ENCODE assay signal across 1 cellular context in the genomic region with DNA sequence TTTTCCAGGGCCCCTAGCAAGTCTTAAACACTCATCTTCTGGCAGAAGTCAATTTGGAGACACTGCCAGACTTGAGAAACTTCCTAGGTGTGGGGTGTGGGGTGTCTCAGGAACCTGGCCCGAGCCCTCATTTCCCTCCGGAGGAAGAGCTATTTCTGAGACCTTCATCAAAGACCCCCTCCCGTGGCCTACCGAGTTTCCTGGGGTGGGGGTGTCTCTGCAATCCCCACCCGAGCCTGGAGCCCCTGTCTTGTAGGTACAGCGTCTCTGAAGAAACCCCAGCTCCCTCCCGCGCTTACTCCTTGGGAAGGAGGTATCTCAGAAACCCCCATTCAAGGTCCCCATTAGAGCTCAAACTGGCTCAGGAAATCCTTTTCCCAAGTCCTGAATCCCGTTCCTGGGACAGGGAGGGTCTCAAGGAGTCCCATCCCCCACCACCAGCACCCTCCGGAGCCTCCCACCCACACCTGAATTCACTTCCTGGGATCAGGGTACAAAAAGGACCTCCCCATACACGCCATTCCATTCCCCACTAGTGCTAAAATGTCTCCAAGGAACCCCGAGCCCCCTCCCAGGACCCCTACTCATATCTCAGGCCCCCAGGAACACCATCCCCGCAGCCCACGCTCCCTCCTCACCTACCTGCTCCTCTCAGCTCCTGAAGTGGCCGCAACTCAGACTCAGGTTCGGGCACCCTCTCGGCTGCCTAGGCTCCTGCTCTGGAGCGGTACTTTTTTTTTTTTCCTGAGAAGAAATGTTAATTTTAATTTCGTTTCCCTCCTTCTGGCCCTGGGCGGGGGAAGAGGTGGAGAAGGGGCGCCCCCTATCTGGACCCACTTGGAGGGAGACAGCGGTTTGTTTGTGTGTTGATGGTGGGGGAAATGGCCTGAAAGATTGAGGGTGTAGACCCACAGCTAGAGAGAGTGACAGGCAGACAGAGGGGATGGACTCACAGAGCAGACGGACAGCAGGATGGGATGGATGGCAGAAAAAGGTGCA.
TF ChIP-seq lines count a peak whose summit lies in the region.

No MANE protein-coding gene starts in this region.

TF ChIP-seq in HepG2, 621 proteins besides CTCF, POLR2A, EP300 and RAD21:
- TF ChIP-seq MAF1 (CRISPR knock-in tag; IDR thresholded peaks at IDR 0.05; ENCODE audit: borderline replicate concordance), result no peak
- TF ChIP-seq, protein P1, sequence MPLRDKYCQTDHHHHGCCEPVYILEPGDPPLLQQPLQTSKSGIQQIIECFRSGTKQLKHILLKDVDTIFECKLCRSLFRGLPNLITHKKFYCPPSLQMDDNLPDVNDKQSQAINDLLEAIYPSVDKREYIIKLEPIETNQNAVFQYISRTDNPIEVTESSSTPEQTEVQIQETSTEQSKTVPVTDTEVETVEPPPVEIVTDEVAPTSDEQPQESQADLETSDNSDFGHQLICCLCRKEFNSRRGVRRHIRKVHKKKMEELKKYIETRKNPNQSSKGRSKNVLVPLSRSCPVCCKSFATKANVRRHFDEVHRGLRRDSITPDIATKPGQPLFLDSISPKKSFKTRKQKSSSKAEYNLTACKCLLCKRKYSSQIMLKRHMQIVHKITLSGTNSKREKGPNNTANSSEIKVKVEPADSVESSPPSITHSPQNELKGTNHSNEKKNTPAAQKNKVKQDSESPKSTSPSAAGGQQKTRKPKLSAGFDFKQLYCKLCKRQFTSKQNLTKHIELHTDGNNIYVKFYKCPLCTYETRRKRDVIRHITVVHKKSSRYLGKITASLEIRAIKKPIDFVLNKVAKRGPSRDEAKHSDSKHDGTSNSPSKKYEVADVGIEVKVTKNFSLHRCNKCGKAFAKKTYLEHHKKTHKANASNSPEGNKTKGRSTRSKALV (CRISPR knock-in tag; IDR thresholded peaks at IDR 0.05), result no peak
- TF ChIP-seq, protein P2, sequence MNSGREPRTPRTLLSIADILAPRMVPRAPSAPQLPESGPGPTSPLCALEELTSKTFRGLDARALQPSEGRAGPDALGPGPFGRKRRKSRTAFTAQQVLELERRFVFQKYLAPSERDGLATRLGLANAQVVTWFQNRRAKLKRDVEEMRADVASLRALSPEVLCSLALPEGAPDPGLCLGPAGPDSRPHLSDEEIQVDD (CRISPR knock-in tag; IDR thresholded peaks at IDR 0.05; ENCODE audit: borderline replicate concordance), result no peak
- TF ChIP-seq, protein P3, sequence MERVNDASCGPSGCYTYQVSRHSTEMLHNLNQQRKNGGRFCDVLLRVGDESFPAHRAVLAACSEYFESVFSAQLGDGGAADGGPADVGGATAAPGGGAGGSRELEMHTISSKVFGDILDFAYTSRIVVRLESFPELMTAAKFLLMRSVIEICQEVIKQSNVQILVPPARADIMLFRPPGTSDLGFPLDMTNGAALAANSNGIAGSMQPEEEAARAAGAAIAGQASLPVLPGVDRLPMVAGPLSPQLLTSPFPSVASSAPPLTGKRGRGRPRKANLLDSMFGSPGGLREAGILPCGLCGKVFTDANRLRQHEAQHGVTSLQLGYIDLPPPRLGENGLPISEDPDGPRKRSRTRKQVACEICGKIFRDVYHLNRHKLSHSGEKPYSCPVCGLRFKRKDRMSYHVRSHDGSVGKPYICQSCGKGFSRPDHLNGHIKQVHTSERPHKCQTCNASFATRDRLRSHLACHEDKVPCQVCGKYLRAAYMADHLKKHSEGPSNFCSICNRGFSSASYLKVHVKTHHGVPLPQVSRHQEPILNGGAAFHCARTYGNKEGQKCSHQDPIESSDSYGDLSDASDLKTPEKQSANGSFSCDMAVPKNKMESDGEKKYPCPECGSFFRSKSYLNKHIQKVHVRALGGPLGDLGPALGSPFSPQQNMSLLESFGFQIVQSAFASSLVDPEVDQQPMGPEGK (CRISPR knock-in tag; IDR thresholded peaks at IDR 0.05), result peak; percentile 28; the same call in 1 of the 2 replicates
- 0 out of 2 replicates have a peak, but pooled peaks have one; percentile 14 for TF ChIP-seq GATAD2A (CRISPR knock-in tag; IDR thresholded peaks at IDR 0.05)
- no peak for TF ChIP-seq BCL6 (CRISPR knock-in tag; IDR thresholded peaks at IDR 0.05)
- TF ChIP-seq GABPB1 (CRISPR knock-in tag; IDR thresholded peaks at IDR 0.05), result no peak
- peak; percentile 26 for TF ChIP-seq STAG1 (CRISPR knock-in tag; IDR thresholded peaks at IDR 0.05)
- no peak for TF ChIP-seq GLMP (CRISPR knock-in tag; IDR thresholded peaks at IDR 0.05; ENCODE audit: borderline replicate concordance)
